Comparison of ENCODE assay signal across 14 cellular contexts in genomic region chr18:7683753-7684152, GRCh38.
DNase-seq lines count a peak whose midpoint lies in the region; TF ChIP-seq lines count a peak whose summit lies in the region.
"Had no signal": no experiment of that assay in that cellular context is flagged by ENCODE, and none has a peak within 500 bp of the region (broad histone marks: within the 10 kb centered on the region; RNA-seq: fewer than 3 reads in every experiment).

No MANE protein-coding gene starts in this region.

- no peak for TF ChIP-seq CTCF in epithelial cell of esophagus (IDR thresholded peaks at IDR 0.05; ENCODE audit: insufficient read depth, low read depth, low read length, missing control alignments)
- no peak for TF ChIP-seq CTCF in neural progenitor cell (IDR thresholded peaks at IDR 0.05)
- TF ChIP-seq CTCF in GM10248 (IDR thresholded peaks at IDR 0.05; ENCODE audit: control extremely low read depth, extremely low read depth, low read depth, missing control alignments) = no peak

- no peaks in the 10 kb centered on the region for H3K36me3 ChIP-seq in neural progenitor cell
- H3K36me3 ChIP-seq: MG63 had no signal

- no peak overlapping the region for H3K27ac ChIP-seq in neural progenitor cell
- H3K27ac ChIP-seq: SK-N-MC had no signal

- H2AFZ ChIP-seq in neural progenitor cell (replicated peaks) = no peak overlapping the region

- no peaks in the 10 kb centered on the region for H3K27me3 Mint-ChIP-seq in neural progenitor cell (ENCODE audit: insufficient read depth, low read depth)
- H3K27me3 Mint-ChIP-seq: CD4-positive, CD25-positive, alpha-beta regulatory T cell had no signal

- no peaks in the 10 kb centered on the region for H3K9me3 Mint-ChIP-seq in neural progenitor cell
- H3K9me3 Mint-ChIP-seq: CD4-positive, CD25-positive, alpha-beta regulatory T cell had no signal

- CTCF ChIA-PET in GM10248 (lab: Yijun Ruan, JAX) = interaction anchor here (0.9 kb wide), 1 partner anchor 12 kb away, joined by 3 read pairs; no protein-coding TSS in a partner anchor

- DNase-seq in UCSD-AML1 (lab: John Stamatoyannopoulos, UW; ENCODE audit: unreplicated experiment) (peak; percentile 15), epithelial cell of esophagus (ENCODE audit: low read depth) (peak; percentile 13), iPS DF 19.7 (ENCODE audit: low read depth, low spot score) (peak; percentile 42), neural progenitor cell (ENCODE audit: low spot score) (peak; percentile 30), DMS79 (lab: John Stamatoyannopoulos, UW) (no peak), GM10248 (ENCODE audit: extremely low spot score) (no peak)
- no peak for DNase-seq in activated naive CD4-positive, alpha-beta T cell (lab: John Stamatoyannopoulos, UW)
- DNase-seq: Caco-2; CD4-positive, CD25-positive, alpha-beta regulatory T cell; MG63; NCI-H1092 treated with DMSO at 0.1 percent for 48 hours; NCI-H2227 treated with DMSO at 0.1 percent for 48 hours; NCI-H524 had no signal

- no peak overlapping the region for H3K9ac ChIP-seq in neural progenitor cell

- H3K27ac Mint-ChIP-seq in neural progenitor cell = no peak overlapping the region
- H3K27ac Mint-ChIP-seq: CD4-positive, CD25-positive, alpha-beta regulatory T cell had no signal

- no peak overlapping the region for H3K4me3 Mint-ChIP-seq in neural progenitor cell
- H3K4me3 Mint-ChIP-seq: CD4-positive, CD25-positive, alpha-beta regulatory T cell had no signal

- no peak overlapping the region for H3K4me3 ChIP-seq in epithelial cell of esophagus (ENCODE audit: low read length)
- no peak overlapping the region for H3K4me3 ChIP-seq in neural progenitor cell
- H3K4me3 ChIP-seq: MG63, SK-N-MC had no signal

- no peaks in the 10 kb centered on the region for H3K9me3 ChIP-seq in neural progenitor cell (ENCODE audit: low read depth)
- H3K9me3 ChIP-seq: Caco-2, MG63 had no signal

- no peaks in the 10 kb centered on the region for H3K36me3 Mint-ChIP-seq in neural progenitor cell
- H3K36me3 Mint-ChIP-seq: CD4-positive, CD25-positive, alpha-beta regulatory T cell had no signal

- no peaks in the 10 kb centered on the region for H3K79me2 ChIP-seq in neural progenitor cell (ENCODE audit: low read depth)

- no peaks in the 10 kb centered on the region for H3F3A ChIP-seq in neural progenitor cell (ENCODE audit: low read depth)

- H3K4me1 ChIP-seq in neural progenitor cell = no peaks in the 10 kb centered on the region

- no peak overlapping the region for H3K4me2 ChIP-seq in neural progenitor cell

- POLR2A ChIA-PET in GM10248 (lab: Yijun Ruan, JAX) = no interaction called here

- no peaks in the 10 kb centered on the region for H4K20me1 ChIP-seq in neural progenitor cell (ENCODE audit: low read depth)

- peaks cover 3% of the 10 kb centered on the region for H3K4me1 Mint-ChIP-seq in neural progenitor cell

- no peaks in the 10 kb centered on the region for H3K27me3 ChIP-seq in neural progenitor cell
- H3K27me3 ChIP-seq: MG63 had no signal

Comparison
In these comparisons a context has a peak if more than half of its experiments do, and no peak if none do; other contexts are left out.
1. DNase-seq: peak in UCSD-AML1 (single experiment), epithelial cell of esophagus (single experiment), iPS DF 19.7 (single experiment) and neural progenitor cell (single experiment); none in DMS79 (single experiment), GM10248 (single experiment) and activated naive CD4-positive, alpha-beta T cell (0 of 4).